ENCODE assay signal across 8 cellular contexts in the genomic region with DNA sequence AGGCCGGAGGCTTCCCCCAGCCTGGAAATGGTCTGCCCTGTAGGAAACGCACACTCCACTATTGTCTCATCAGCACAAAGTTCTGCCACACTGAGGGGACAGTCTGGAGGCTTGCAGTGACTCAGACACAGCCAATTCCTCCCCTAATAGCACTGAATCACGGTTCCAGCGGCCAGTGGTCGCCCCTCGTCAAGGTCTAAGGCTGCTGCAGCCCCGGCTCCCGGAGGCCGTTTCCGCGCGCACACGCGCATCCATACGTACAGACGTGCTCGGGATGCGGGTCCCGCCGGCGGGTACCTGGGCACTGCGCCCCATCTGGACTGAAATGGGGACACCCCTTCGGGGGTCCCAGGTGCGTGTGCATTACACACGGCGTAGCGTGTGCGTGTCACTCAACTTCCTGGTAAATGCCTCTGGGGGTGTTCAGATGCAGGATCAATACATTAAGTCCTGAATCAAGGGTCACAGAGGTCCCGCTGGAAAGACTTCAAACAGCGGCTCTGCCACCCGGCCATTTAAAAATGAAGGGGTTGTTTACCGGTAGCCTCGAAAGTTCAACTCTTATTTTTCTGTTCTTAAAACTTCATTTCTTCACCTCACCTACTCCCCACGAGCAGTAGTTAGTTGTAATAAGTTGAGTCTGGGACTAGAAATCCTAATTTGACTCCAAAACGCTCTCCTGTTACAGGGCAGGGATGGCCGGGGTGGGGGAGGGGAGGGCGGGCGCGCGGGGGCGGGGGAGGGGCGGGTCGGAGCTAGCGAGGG. TPM values are rescaled to one million over a fixed set of nuclear protein-coding genes. Genes with fewer than 3 reads are reported as not detected.
DNase-seq lines count a peak whose midpoint lies in the region; ATAC-seq, FAIRE-seq and TF ChIP-seq lines count a peak whose summit lies in the region.

No MANE protein-coding gene starts in this region.

- BruUV-seq in HepG2 (replicated peaks; lab: Mats Ljungman, UMichigan), result TSS peak; percentile 59

- H3K27me3 ChIP-seq in HepG2 (ENCODE audit: control insufficient read depth in 1 of 2, insufficient read depth in 2 of 2, low read length in 2 of 2), result no peaks in the 10 kb centered on the region; a peak in 1 of 5 replicates

- H4K20me1 ChIP-seq in HepG2 (ENCODE audit: insufficient read depth, low read length), result peaks cover 3% of the 10 kb centered on the region

- CTCF ChIA-PET in HepG2 (lab: Yijun Ruan, JAX; ENCODE audit: low intra/inter-chr PET ratio, low total read pairs), result no interaction called here

- peak overlapping the region; percentile 79 for H3K27ac Mint-ChIP-seq in stimulated activated naive CD8-positive, alpha-beta T cell treated with anti-CD3 and anti-CD28 coated beads, Interleukin-15, Interleukin-2, amounts not matched to agents 100 ng/mL and 50 ng/mL, for 24 hours

- ATAC-seq in HG02642 (IDR thresholded peaks at IDR 0.05; ENCODE audit: poor library complexity, unreplicated experiment) (peak; percentile 8), HepG2 (peak; percentile 44), GM21515 (IDR thresholded peaks at IDR 0.05; ENCODE audit: unreplicated experiment) (no peak)

- no peaks in the 10 kb centered on the region for H3K9me3 Mint-ChIP-seq in stimulated activated naive CD8-positive, alpha-beta T cell treated with anti-CD3 and anti-CD28 coated beads, Interleukin-15, Interleukin-2, amounts not matched to agents 100 ng/mL and 50 ng/mL, for 24 hours

- H3K9ac ChIP-seq in HepG2 (ENCODE audit: insufficient read depth, low read depth, low read length), result peak overlapping the region; percentile 95

- DNase-seq in EL, result peak; percentile 66
- peak; percentile 80 for DNase-seq in RCC 7860 (ENCODE audit: low spot score)
- DNase-seq in choroid plexus epithelial cell (ENCODE audit: low read depth), result peak; percentile 52
- peak; percentile 65 for DNase-seq in HepG2 (ENCODE audit: low spot score)
- no peak for DNase-seq in HPDE6-E6E7 (ENCODE audit: extremely low spot score)

- H3K79me2 ChIP-seq in HepG2 (ENCODE audit: insufficient read depth, low read length), result peaks cover 29% of the 10 kb centered on the region

- FAIRE-seq in RCC 7860 (lab: Jason Lieb, UNC), result no peak
- no peak for FAIRE-seq in HepG2 (lab: Jason Lieb, UNC)

- H3K36me3 ChIP-seq in HepG2 (replicated peaks in 1 of 2; ENCODE audit: control insufficient read depth in 1 of 2, insufficient read depth in 2 of 2, low read length in 2 of 2), result no peaks in the 10 kb centered on the region

- TF ChIP-seq POLR2A in HepG2 (IDR thresholded peaks at IDR 0.05; ENCODE audit: insufficient read depth in 1 of 2, low read depth in 2 of 2, low read length in 2 of 2), result peak; percentile 77 to 95

- TF ChIP-seq EP300 in HepG2 (IDR thresholded peaks at IDR 0.05; ENCODE audit: low read depth in 2 of 2, low read length in 2 of 2) (no peak; a peak in 1 of 4 replicates), HepG2 (CRISPR knock-in tag; IDR thresholded peaks at IDR 0.05; ENCODE audit: borderline replicate concordance) (no peak)

- H3K36me3 Mint-ChIP-seq in stimulated activated naive CD8-positive, alpha-beta T cell treated with anti-CD3 and anti-CD28 coated beads, Interleukin-15, Interleukin-2, amounts not matched to agents 100 ng/mL and 50 ng/mL, for 24 hours (ENCODE audit: low read depth), result no peaks in the 10 kb centered on the region

- TF ChIP-seq CTCF in choroid plexus epithelial cell (conservative IDR thresholded peaks at IDR 0.05; ENCODE audit: low read depth, low read length) (no peak), HepG2 (CRISPR knock-in tag; IDR thresholded peaks at IDR 0.05) (no peak)

- POLR2A ChIA-PET in HepG2 (lab: Yijun Ruan, JAX), result interaction anchor here (0.9 to 1.2 kb wide), 3 partner anchors 33 to 214 kb away, joined by 3 to 4 read pairs (median 4); no protein-coding TSS in a partner anchor

- H3K4me1 ChIP-seq in HepG2 (ENCODE audit: insufficient read depth, low read length), result peaks cover 7% of the 10 kb centered on the region

- H3K4me3 ChIP-seq in choroid plexus epithelial cell (ENCODE audit: low read depth, low read length), result peak overlapping the region; percentile 79
- H3K4me3 ChIP-seq in HepG2 (replicated peaks in 1 of 3; ENCODE audit: insufficient read depth in 1 of 3, low read depth in 2 of 3, low read length in 3 of 3), result peak overlapping the region; percentile 84

- in situ Hi-C loops in HepG2 (cut with HindIII; ENCODE audit: extremely low pct_ligation_motif_present, low pct_unique_long_range_greater_than_20kb), result no loop called here

- no peak overlapping the region for H2AFZ ChIP-seq in HepG2 (ENCODE audit: low read length)

- peak overlapping the region; percentile 72 for H3K27ac ChIP-seq in HepG2 (ENCODE audit: extremely low read length, insufficient read depth, low read length)

- intact Hi-C loops in HepG2 (cut with micrococcal nuclease; ENCODE audit: unreplicated experiment), result loop anchor here (1.0 to 10.0 kb wide), 3 partner anchors 34 to 191 kb away; no protein-coding TSS in a partner anchor

- TF ChIP-seq RAD21 in HepG2 (CRISPR knock-in tag; IDR thresholded peaks at IDR 0.05), result no peak

- no peaks in the 10 kb centered on the region for H3K9me3 ChIP-seq in HepG2 (ENCODE audit: low read length)

- peak overlapping the region; percentile 86 for H3K4me3 Mint-ChIP-seq in stimulated activated naive CD8-positive, alpha-beta T cell treated with anti-CD3 and anti-CD28 coated beads, Interleukin-15, Interleukin-2, amounts not matched to agents 100 ng/mL and 50 ng/mL, for 24 hours

- H3K27me3 Mint-ChIP-seq in stimulated activated naive CD8-positive, alpha-beta T cell treated with anti-CD3 and anti-CD28 coated beads, Interleukin-15, Interleukin-2, amounts not matched to agents 100 ng/mL and 50 ng/mL, for 24 hours, result peaks cover 20% of the 10 kb centered on the region

- WGBS in HepG2 (ENCODE audit: low lambda C conversion rate), result 2% methylated on average over 29 of the region's 44 CpGs

- H3K4me2 ChIP-seq in HepG2 (ENCODE audit: low read depth, low read length), result peak overlapping the region; percentile 80

- peaks cover 36% of the 10 kb centered on the region for H3K4me1 Mint-ChIP-seq in stimulated activated naive CD8-positive, alpha-beta T cell treated with anti-CD3 and anti-CD28 coated beads, Interleukin-15, Interleukin-2, amounts not matched to agents 100 ng/mL and 50 ng/mL, for 24 hours (ENCODE audit: low read depth)

TF ChIP-seq in HepG2, 621 proteins besides CTCF, POLR2A, EP300 and RAD21 (continues in another document):
- TF ChIP-seq, protein P1, sequence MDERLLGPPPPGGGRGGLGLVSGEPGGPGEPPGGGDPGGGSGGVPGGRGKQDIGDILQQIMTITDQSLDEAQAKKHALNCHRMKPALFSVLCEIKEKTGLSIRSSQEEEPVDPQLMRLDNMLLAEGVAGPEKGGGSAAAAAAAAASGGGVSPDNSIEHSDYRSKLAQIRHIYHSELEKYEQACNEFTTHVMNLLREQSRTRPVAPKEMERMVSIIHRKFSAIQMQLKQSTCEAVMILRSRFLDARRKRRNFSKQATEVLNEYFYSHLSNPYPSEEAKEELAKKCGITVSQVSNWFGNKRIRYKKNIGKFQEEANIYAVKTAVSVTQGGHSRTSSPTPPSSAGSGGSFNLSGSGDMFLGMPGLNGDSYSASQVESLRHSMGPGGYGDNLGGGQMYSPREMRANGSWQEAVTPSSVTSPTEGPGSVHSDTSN (CRISPR knock-in tag; IDR thresholded peaks at IDR 0.05), result no peak
- TF ChIP-seq ZNF674 (CRISPR knock-in tag; IDR thresholded peaks at IDR 0.05; ENCODE audit: low read depth), result no peak
- no peak for TF ChIP-seq CHCHD3 (CRISPR knock-in tag; IDR thresholded peaks at IDR 0.05)
- TF ChIP-seq KDM2A (CRISPR knock-in tag; IDR thresholded peaks at IDR 0.05; ENCODE audit: borderline replicate concordance, low read depth), result peak; percentile 71
- no peak for TF ChIP-seq PAF1 (CRISPR knock-in tag; IDR thresholded peaks at IDR 0.05)
- TF ChIP-seq, protein P2, sequence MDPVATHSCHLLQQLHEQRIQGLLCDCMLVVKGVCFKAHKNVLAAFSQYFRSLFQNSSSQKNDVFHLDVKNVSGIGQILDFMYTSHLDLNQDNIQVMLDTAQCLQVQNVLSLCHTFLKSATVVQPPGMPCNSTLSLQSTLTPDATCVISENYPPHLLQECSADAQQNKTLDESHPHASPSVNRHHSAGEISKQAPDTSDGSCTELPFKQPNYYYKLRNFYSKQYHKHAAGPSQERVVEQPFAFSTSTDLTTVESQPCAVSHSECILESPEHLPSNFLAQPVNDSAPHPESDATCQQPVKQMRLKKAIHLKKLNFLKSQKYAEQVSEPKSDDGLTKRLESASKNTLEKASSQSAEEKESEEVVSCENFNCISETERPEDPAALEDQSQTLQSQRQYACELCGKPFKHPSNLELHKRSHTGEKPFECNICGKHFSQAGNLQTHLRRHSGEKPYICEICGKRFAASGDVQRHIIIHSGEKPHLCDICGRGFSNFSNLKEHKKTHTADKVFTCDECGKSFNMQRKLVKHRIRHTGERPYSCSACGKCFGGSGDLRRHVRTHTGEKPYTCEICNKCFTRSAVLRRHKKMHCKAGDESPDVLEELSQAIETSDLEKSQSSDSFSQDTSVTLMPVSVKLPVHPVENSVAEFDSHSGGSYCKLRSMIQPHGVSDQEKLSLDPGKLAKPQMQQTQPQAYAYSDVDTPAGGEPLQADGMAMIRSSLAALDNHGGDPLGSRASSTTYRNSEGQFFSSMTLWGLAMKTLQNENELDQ (CRISPR knock-in tag; IDR thresholded peaks at IDR 0.05; ENCODE audit: borderline replicate concordance), result no peak

RNA-seq across cellular contexts. Expression of a gene that starts 0.6 kb away (rescaled TPM):
- 13.7 and 18.7 TPM in 2 replicates for total RNA-seq in HepG2 (2016; rRNA removed; fragmentation: Illumina TruSeq; extraction: Trizol)
- total RNA-seq in HepG2 (2016; cell fraction: cytosol; rRNA removed; fragmentation: Illumina TruSeq; extraction: Trizol; ENCODE audit: low read depth), result 8.6 and 8.9 TPM in 2 replicates
- total RNA-seq in HepG2 (2016; cell fraction: insoluble cytoplasmic fraction; rRNA removed; fragmentation: Illumina TruSeq; extraction: Trizol), result 12.1 and 14.0 TPM in 2 replicates
- 13.3 and 14.6 TPM in 2 replicates for total RNA-seq in HepG2 (2016; cell fraction: membrane; rRNA removed; fragmentation: Illumina TruSeq; extraction: Trizol)
- 22.7 and 24.6 TPM in 2 replicates for total RNA-seq in HepG2 (2016; cell fraction: nucleus; rRNA removed; fragmentation: Illumina TruSeq; extraction: Trizol)
- polyA plus RNA-seq in HepG2 (2011; rRNA removed), result 15.9 and 16.6 TPM in 2 replicates
- 7.7 and 8.0 TPM in 2 replicates for polyA plus RNA-seq in HepG2 (2011; cell fraction: cytosol; rRNA removed)
- polyA plus RNA-seq in HepG2 (2011; cell fraction: nucleus; rRNA removed), result 47.5 and 64.5 TPM in 2 replicates
- polyA plus RNA-seq in HepG2 (2012), result 17.9 and 19.5 TPM in 2 replicates
- 0.54 and 1.1 TPM in 2 replicates for polyA plus RNA-seq in HepG2 (2016; cell fraction: cytosol; fragmentation: Illumina TruSeq; extraction: Trizol; ENCODE audit: low read depth)
- polyA plus RNA-seq in HepG2 (2016; cell fraction: insoluble cytoplasmic fraction; fragmentation: Illumina TruSeq; extraction: Trizol; ENCODE audit: low read depth), result 10.2 and 12.1 TPM in 2 replicates
- 2.0 and 2.4 TPM in 2 replicates for polyA plus RNA-seq in HepG2 (2016; cell fraction: membrane; fragmentation: Illumina TruSeq; extraction: Trizol; ENCODE audit: low read depth)
- polyA plus RNA-seq in HepG2 (2016; cell fraction: nucleus; fragmentation: Illumina TruSeq; extraction: Trizol; ENCODE audit: insufficient read depth, low read depth), result 27.0 and 28.2 TPM in 2 replicates
- polyA minus RNA-seq in HepG2 (2011; rRNA and poly(A)+ RNA removed; ENCODE audit: low replicate concordance), result 0.23 and 36.8 TPM in 2 replicates
- 18.4 and 18.5 TPM in 2 replicates for polyA minus RNA-seq in HepG2 (2011; cell fraction: cytosol; rRNA and poly(A)+ RNA removed)
- 61.5 and 68.2 TPM in 2 replicates for polyA minus RNA-seq in HepG2 (2011; cell fraction: nucleus; rRNA and poly(A)+ RNA removed)
